Comparison of ENCODE assay signal across 31 cellular contexts in genomic region chr12:131908082-131908715, GRCh38.
"Had no signal": no experiment of that assay in that cellular context is flagged by ENCODE, and none has a peak within 500 bp of the region (broad histone marks: within the 10 kb centered on the region; RNA-seq: fewer than 3 reads in every experiment).

No MANE protein-coding gene starts in this region.

- H3K4me3 ChIP-seq: left lung, pancreas, psoas muscle, right atrium auricular region, skin epidermis, vagina had no signal

- H3K27ac ChIP-seq: left lung, neutrophil, pancreas, psoas muscle, right atrium auricular region, skin epidermis, testis, vagina, VCaP had no signal

- H3K4me1 Mint-ChIP-seq: brain, mesothelial cell of epicardium had no signal

- H3K9me3 ChIP-seq: left lung, neutrophil, pancreas, psoas muscle, right atrium auricular region, testis, vagina had no signal

- H3K36me3 Mint-ChIP-seq: activated CD8-positive, alpha-beta memory T cell treated with anti-CD3 and anti-CD28 coated beads, Interleukin-2, amount 10 ng/mL, durations not matched to agents 7 days and 5 days; activated naive CD4-positive, alpha-beta T cell treated with anti-CD3 and anti-CD28 coated beads, Interleukin-2, amount 50 U/mL, for 24 hours; natural killer cell treated with Interleukin-12 subunit alpha and Interleukin-12 subunit beta and Interleukin-15 and Interleukin-18, amount 100 ng/mL, for 72 hours; stimulated activated effector memory CD8-positive, alpha-beta T cell treated with anti-CD3 and anti-CD28 coated beads, Interleukin-12 subunit alpha, Interleukin-12 subunit beta, amount 100 ng/mL, for 72 hours had no signal

- H3K27me3 ChIP-seq: left lung, neutrophil, pancreas, right atrium auricular region, testis, vagina had no signal

- H3K27me3 Mint-ChIP-seq: activated CD4-positive, alpha-beta T cell treated with anti-CD3 and anti-CD28 coated beads, Interleukin-2, amount 10 ng/mL, durations not matched to agents 7 days and 5 days; activated CD8-positive, alpha-beta memory T cell treated with anti-CD3 and anti-CD28 coated beads, Interleukin-2, amount 10 ng/mL, durations not matched to agents 7 days and 5 days; activated CD8-positive, alpha-beta T cell treated with anti-CD3 and anti-CD28 coated beads for 36 hours; activated naive CD4-positive, alpha-beta T cell treated with anti-CD3 and anti-CD28 coated beads, Interleukin-2, amount 50 U/mL, for 24 hours; brain; natural killer cell treated with Interleukin-12 subunit alpha and Interleukin-12 subunit beta and Interleukin-15 and Interleukin-18, amount 100 ng/mL, for 72 hours had no signal

- H3K9me3 Mint-ChIP-seq: activated CD4-positive, alpha-beta T cell treated with anti-CD3 and anti-CD28 coated beads, Interleukin-2, amount 10 ng/mL, durations not matched to agents 7 days and 5 days; activated CD8-positive, alpha-beta T cell treated with anti-CD3 and anti-CD28 coated beads for 36 hours; activated naive CD4-positive, alpha-beta T cell treated with anti-CD3 and anti-CD28 coated beads, Interleukin-2, amount 50 U/mL, for 24 hours; activated T-helper 1 cell treated with anti-CD3 and anti-CD28 coated beads, Interleukin-12 subunit alpha, Interleukin-12 subunit beta, Interleukin-2, Interleukin-4 antibody, amounts not matched to agents 30 ng/mL and 10 ng/mL and 1 ng/mL, durations not matched to agents 14 hours and 24 hours and 36 hours; brain; mesothelial cell of epicardium; natural killer cell treated with Interleukin-12 subunit alpha and Interleukin-12 subunit beta and Interleukin-15 and Interleukin-18, amount 100 ng/mL, for 72 hours; stimulated activated effector memory CD8-positive, alpha-beta T cell treated with anti-CD3 and anti-CD28 coated beads, Interleukin-12 subunit alpha, Interleukin-12 subunit beta, amount 100 ng/mL, for 72 hours; T-helper 2 cell treated with Interferon-gamma antibody and Interleukin-4, amounts not matched to agents 5 μg/mL and 100 μg/mL, for 36 hours had no signal

- H3K27ac Mint-ChIP-seq: activated CD4-positive, alpha-beta T cell treated with anti-CD3 and anti-CD28 coated beads, Interleukin-2, amount 10 ng/mL, durations not matched to agents 7 days and 5 days; activated CD8-positive, alpha-beta memory T cell treated with anti-CD3 and anti-CD28 coated beads, Interleukin-2, amount 10 ng/mL, durations not matched to agents 7 days and 5 days; activated CD8-positive, alpha-beta T cell treated with anti-CD3 and anti-CD28 coated beads for 36 hours; activated naive CD4-positive, alpha-beta T cell treated with anti-CD3 and anti-CD28 coated beads, Interleukin-2, amount 50 U/mL, for 24 hours; activated T-helper 1 cell treated with anti-CD3 and anti-CD28 coated beads, Interleukin-12 subunit alpha, Interleukin-12 subunit beta, Interleukin-2, Interleukin-4 antibody, amounts not matched to agents 30 ng/mL and 10 ng/mL and 1 ng/mL, durations not matched to agents 14 hours and 24 hours and 36 hours; brain; mesothelial cell of epicardium; natural killer cell treated with Interleukin-12 subunit alpha and Interleukin-12 subunit beta and Interleukin-15 and Interleukin-18, amount 100 ng/mL, for 72 hours; stimulated activated effector memory CD8-positive, alpha-beta T cell treated with anti-CD3 and anti-CD28 coated beads, Interleukin-12 subunit alpha, Interleukin-12 subunit beta, amount 100 ng/mL, for 72 hours; T-helper 2 cell treated with Interferon-gamma antibody and Interleukin-4, amounts not matched to agents 5 μg/mL and 100 μg/mL, for 36 hours had no signal

- DNase-seq: activated CD4-positive, alpha-beta T cell treated with anti-CD3 and anti-CD28 coated beads, Interleukin-2, amount 10 ng/mL, durations not matched to agents 7 days and 5 days; activated CD4-positive, CD25-positive, alpha-beta regulatory T cell treated with anti-CD3 and anti-CD28 coated beads, Interleukin-2, amount 50 U/mL, for 72 hours; activated CD8-positive, alpha-beta memory T cell treated with anti-CD3 and anti-CD28 coated beads, Interleukin-2, amount 10 ng/mL, durations not matched to agents 7 days and 5 days; activated CD8-positive, alpha-beta T cell treated with anti-CD3 and anti-CD28 coated beads for 36 hours; activated gamma-delta T cell treated with Interleukin-2 at 50 U/mL for 16 hours; anterior cingulate cortex; caudate nucleus; dermis blood vessel endothelial cell; effector CD8-positive, alpha-beta T cell; erythroblast; foreskin fibroblast; mammary epithelial cell; stimulated activated CD4-positive, alpha-beta T cell treated with anti-CD3 and anti-CD28 coated beads, Interleukin-2, amount 100 ng/mL, for 24 hours; testis; trophoblast cell had no signal

- H3K4me3 Mint-ChIP-seq: activated CD4-positive, alpha-beta T cell treated with anti-CD3 and anti-CD28 coated beads, Interleukin-2, amount 10 ng/mL, durations not matched to agents 7 days and 5 days; activated CD8-positive, alpha-beta memory T cell treated with anti-CD3 and anti-CD28 coated beads, Interleukin-2, amount 10 ng/mL, durations not matched to agents 7 days and 5 days; activated CD8-positive, alpha-beta T cell treated with anti-CD3 and anti-CD28 coated beads for 36 hours; activated naive CD4-positive, alpha-beta T cell treated with anti-CD3 and anti-CD28 coated beads, Interleukin-2, amount 50 U/mL, for 24 hours; activated T-helper 1 cell treated with anti-CD3 and anti-CD28 coated beads, Interleukin-12 subunit alpha, Interleukin-12 subunit beta, Interleukin-2, Interleukin-4 antibody, amounts not matched to agents 30 ng/mL and 10 ng/mL and 1 ng/mL, durations not matched to agents 14 hours and 24 hours and 36 hours; brain; mesothelial cell of epicardium; natural killer cell treated with Interleukin-12 subunit alpha and Interleukin-12 subunit beta and Interleukin-15 and Interleukin-18, amount 100 ng/mL, for 72 hours; stimulated activated effector memory CD8-positive, alpha-beta T cell treated with anti-CD3 and anti-CD28 coated beads, Interleukin-12 subunit alpha, Interleukin-12 subunit beta, amount 100 ng/mL, for 72 hours; T-helper 2 cell treated with Interferon-gamma antibody and Interleukin-4, amounts not matched to agents 5 μg/mL and 100 μg/mL, for 36 hours had no signal

- FAIRE-seq: keratinocyte, pancreas had no signal
